1 cellular context compared by ENCODE assay signal in the genomic region with DNA sequence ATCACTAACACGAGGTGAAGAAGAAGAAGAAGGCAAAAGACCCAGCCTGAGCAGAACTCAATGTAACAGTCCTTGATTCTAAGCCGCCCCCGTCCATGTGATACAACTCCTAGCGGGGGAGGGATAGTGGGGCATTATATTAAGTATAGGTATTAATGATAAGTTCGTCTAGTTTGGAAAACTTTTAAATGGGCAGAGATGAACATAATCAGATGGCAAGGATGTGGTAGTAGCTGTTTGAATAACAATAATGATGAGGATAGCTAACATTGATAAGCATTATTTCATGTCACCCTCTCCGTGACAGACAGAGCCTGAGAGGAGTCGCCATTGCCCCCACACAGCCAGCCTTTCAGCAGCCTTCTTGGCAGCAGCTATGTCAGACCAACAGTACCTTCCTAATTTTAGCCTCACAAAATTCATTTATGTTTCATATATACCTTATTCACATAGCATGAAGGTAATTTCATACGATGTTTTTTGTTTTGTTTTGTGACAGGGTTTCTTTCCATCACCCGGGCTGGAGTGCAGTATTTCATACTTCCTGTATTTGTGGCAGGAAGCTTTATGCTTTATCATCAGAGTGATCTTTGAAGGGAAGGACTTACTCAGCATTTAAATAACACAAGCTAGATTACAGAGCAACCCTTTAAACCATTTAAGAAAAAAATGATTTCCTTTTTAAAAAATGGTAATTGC.
A peak's percentile ranks its signal among the peaks of the same experiment; 100 is the strongest.
TF ChIP-seq lines count a peak whose summit lies in the region.

No MANE protein-coding gene starts in this region.

TF ChIP-seq in K562, 482 proteins besides CTCF, POLR2A, EP300 and RAD21 (continued from another document and continues in another):
- TF ChIP-seq, protein P1, sequence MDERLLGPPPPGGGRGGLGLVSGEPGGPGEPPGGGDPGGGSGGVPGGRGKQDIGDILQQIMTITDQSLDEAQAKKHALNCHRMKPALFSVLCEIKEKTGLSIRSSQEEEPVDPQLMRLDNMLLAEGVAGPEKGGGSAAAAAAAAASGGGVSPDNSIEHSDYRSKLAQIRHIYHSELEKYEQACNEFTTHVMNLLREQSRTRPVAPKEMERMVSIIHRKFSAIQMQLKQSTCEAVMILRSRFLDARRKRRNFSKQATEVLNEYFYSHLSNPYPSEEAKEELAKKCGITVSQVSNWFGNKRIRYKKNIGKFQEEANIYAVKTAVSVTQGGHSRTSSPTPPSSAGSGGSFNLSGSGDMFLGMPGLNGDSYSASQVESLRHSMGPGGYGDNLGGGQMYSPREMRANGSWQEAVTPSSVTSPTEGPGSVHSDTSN (CRISPR knock-in tag; IDR thresholded peaks at IDR 0.05; ENCODE audit: low read depth) = no peak
- TF ChIP-seq, protein P1 (tag; conservative IDR thresholded peaks at IDR 0.05; ENCODE audit: low read depth) = peak; percentile 62
- TF ChIP-seq MTA3 (IDR thresholded peaks at IDR 0.05; ENCODE audit: borderline replicate concordance) = 0 out of 2 replicates have a peak, but pooled peaks have one; percentile 45
- peak; percentile 88 for TF ChIP-seq GATAD2B (IDR thresholded peaks at IDR 0.05; ENCODE audit: borderline replicate concordance)
- no peak for TF ChIP-seq ZBED1 (IDR thresholded peaks at IDR 0.05)
- TF ChIP-seq ZNF133 (CRISPR knock-in tag; IDR thresholded peaks at IDR 0.05) = no peak
- TF ChIP-seq, protein P2, sequence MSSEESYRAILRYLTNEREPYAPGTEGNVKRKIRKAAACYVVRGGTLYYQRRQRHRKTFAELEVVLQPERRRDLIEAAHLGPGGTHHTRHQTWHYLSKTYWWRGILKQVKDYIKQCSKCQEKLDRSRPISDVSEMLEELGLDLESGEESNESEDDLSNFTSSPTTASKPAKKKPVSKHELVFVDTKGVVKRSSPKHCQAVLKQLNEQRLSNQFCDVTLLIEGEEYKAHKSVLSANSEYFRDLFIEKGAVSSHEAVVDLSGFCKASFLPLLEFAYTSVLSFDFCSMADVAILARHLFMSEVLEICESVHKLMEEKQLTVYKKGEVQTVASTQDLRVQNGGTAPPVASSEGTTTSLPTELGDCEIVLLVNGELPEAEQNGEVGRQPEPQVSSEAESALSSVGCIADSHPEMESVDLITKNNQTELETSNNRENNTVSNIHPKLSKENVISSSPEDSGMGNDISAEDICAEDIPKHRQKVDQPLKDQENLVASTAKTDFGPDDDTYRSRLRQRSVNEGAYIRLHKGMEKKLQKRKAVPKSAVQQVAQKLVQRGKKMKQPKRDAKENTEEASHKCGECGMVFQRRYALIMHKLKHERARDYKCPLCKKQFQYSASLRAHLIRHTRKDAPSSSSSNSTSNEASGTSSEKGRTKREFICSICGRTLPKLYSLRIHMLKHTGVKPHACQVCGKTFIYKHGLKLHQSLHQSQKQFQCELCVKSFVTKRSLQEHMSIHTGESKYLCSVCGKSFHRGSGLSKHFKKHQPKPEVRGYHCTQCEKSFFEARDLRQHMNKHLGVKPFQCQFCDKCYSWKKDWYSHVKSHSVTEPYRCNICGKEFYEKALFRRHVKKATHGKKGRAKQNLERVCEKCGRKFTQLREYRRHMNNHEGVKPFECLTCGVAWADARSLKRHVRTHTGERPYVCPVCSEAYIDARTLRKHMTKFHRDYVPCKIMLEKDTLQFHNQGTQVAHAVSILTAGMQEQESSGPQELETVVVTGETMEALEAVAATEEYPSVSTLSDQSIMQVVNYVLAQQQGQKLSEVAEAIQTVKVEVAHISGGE (CRISPR knock-in tag; IDR thresholded peaks at IDR 0.05) = no peak
- TF ChIP-seq, protein P3, sequence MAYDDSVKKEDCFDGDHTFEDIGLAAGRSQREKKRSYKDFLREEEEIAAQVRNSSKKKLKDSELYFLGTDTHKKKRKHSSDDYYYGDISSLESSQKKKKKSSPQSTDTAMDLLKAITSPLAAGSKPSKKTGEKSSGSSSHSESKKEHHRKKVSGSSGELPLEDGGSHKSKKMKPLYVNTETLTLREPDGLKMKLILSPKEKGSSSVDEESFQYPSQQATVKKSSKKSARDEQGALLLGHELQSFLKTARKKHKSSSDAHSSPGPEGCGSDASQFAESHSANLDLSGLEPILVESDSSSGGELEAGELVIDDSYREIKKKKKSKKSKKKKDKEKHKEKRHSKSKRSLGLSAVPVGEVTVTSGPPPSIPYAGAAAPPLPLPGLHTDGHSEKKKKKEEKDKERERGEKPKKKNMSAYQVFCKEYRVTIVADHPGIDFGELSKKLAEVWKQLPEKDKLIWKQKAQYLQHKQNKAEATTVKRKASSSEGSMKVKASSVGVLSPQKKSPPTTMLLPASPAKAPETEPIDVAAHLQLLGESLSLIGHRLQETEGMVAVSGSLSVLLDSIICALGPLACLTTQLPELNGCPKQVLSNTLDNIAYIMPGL (CRISPR knock-in tag; IDR thresholded peaks at IDR 0.05) = no peak
- no peak for TF ChIP-seq CBFA2T3 (IDR thresholded peaks at IDR 0.05)
- TF ChIP-seq KDM5B (IDR thresholded peaks at IDR 0.05; ENCODE audit: insufficient replicate concordance, low read depth, low read length) = peak; percentile 58
- TF ChIP-seq BMI1 (IDR thresholded peaks at IDR 0.05; ENCODE audit: low read length) = no peak
- TF ChIP-seq FOXJ2 (tag; IDR thresholded peaks at IDR 0.05) = no peak
- peak; percentile 81 for TF ChIP-seq DACH1 (IDR thresholded peaks at IDR 0.05; ENCODE audit: partially characterized antibody)
- TF ChIP-seq, protein P4, sequence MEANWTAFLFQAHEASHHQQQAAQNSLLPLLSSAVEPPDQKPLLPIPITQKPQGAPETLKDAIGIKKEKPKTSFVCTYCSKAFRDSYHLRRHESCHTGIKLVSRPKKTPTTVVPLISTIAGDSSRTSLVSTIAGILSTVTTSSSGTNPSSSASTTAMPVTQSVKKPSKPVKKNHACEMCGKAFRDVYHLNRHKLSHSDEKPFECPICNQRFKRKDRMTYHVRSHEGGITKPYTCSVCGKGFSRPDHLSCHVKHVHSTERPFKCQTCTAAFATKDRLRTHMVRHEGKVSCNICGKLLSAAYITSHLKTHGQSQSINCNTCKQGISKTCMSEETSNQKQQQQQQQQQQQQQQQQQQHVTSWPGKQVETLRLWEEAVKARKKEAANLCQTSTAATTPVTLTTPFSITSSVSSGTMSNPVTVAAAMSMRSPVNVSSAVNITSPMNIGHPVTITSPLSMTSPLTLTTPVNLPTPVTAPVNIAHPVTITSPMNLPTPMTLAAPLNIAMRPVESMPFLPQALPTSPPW (CRISPR knock-in tag; IDR thresholded peaks at IDR 0.05) = peak; percentile 62; the same call in 1 of the 2 replicates
- no peak for TF ChIP-seq MXI1 (IDR thresholded peaks at IDR 0.05; ENCODE audit: low read depth, low read length)
- TF ChIP-seq MECOM (CRISPR knock-in tag; IDR thresholded peaks at IDR 0.05) = no peak
- peak; percentile 94 for TF ChIP-seq NFRKB (IDR thresholded peaks at IDR 0.05; ENCODE audit: low read depth)
- TF ChIP-seq, protein P5, sequence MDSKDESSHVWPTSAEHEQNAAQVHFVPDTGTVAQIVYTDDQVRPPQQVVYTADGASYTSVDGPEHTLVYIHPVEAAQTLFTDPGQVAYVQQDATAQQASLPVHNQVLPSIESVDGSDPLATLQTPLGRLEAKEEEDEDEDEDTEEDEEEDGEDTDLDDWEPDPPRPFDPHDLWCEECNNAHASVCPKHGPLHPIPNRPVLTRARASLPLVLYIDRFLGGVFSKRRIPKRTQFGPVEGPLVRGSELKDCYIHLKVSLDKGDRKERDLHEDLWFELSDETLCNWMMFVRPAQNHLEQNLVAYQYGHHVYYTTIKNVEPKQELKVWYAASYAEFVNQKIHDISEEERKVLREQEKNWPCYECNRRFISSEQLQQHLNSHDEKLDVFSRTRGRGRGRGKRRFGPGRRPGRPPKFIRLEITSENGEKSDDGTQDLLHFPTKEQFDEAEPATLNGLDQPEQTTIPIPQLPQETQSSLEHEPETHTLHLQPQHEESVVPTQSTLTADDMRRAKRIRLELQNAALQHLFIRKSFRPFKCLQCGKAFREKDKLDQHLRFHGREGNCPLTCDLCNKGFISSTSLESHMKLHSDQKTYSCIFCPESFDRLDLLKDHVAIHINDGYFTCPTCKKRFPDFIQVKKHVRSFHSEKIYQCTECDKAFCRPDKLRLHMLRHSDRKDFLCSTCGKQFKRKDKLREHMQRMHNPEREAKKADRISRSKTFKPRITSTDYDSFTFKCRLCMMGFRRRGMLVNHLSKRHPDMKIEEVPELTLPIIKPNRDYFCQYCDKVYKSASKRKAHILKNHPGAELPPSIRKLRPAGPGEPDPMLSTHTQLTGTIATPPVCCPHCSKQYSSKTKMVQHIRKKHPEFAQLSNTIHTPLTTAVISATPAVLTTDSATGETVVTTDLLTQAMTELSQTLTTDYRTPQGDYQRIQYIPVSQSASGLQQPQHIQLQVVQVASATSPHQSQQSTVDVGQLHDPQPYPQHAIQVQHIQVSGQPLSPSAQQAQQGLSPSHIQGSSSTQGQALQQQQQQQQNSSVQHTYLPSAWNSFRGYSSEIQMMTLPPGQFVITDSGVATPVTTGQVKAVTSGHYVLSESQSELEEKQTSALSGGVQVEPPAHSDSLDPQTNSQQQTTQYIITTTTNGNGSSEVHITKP (IDR thresholded peaks at IDR 0.05; ENCODE audit: partially characterized antibody) = peak; percentile 56
- TF ChIP-seq, protein P6, sequence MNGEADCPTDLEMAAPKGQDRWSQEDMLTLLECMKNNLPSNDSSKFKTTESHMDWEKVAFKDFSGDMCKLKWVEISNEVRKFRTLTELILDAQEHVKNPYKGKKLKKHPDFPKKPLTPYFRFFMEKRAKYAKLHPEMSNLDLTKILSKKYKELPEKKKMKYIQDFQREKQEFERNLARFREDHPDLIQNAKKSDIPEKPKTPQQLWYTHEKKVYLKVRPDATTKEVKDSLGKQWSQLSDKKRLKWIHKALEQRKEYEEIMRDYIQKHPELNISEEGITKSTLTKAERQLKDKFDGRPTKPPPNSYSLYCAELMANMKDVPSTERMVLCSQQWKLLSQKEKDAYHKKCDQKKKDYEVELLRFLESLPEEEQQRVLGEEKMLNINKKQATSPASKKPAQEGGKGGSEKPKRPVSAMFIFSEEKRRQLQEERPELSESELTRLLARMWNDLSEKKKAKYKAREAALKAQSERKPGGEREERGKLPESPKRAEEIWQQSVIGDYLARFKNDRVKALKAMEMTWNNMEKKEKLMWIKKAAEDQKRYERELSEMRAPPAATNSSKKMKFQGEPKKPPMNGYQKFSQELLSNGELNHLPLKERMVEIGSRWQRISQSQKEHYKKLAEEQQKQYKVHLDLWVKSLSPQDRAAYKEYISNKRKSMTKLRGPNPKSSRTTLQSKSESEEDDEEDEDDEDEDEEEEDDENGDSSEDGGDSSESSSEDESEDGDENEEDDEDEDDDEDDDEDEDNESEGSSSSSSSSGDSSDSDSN (IDR thresholded peaks at IDR 0.05; ENCODE audit: borderline replicate concordance in 1 of 2, low read depth in 2 of 2, low read length in 2 of 2) = no peak
- 0 out of 2 replicates have a peak, but pooled peaks have one; percentile 19 for TF ChIP-seq CXXC5 (CRISPR knock-in tag; IDR thresholded peaks at IDR 0.05)
- no peak for TF ChIP-seq RBM39 (optimal IDR thresholded peaks at IDR 0.05; ENCODE audit: low read depth, low read length)
- TF ChIP-seq ZNF507 (tag; conservative IDR thresholded peaks at IDR 0.05) = no peak
- TF ChIP-seq, protein P7, sequence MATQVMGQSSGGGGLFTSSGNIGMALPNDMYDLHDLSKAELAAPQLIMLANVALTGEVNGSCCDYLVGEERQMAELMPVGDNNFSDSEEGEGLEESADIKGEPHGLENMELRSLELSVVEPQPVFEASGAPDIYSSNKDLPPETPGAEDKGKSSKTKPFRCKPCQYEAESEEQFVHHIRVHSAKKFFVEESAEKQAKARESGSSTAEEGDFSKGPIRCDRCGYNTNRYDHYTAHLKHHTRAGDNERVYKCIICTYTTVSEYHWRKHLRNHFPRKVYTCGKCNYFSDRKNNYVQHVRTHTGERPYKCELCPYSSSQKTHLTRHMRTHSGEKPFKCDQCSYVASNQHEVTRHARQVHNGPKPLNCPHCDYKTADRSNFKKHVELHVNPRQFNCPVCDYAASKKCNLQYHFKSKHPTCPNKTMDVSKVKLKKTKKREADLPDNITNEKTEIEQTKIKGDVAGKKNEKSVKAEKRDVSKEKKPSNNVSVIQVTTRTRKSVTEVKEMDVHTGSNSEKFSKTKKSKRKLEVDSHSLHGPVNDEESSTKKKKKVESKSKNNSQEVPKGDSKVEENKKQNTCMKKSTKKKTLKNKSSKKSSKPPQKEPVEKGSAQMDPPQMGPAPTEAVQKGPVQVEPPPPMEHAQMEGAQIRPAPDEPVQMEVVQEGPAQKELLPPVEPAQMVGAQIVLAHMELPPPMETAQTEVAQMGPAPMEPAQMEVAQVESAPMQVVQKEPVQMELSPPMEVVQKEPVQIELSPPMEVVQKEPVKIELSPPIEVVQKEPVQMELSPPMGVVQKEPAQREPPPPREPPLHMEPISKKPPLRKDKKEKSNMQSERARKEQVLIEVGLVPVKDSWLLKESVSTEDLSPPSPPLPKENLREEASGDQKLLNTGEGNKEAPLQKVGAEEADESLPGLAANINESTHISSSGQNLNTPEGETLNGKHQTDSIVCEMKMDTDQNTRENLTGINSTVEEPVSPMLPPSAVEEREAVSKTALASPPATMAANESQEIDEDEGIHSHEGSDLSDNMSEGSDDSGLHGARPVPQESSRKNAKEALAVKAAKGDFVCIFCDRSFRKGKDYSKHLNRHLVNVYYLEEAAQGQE (CRISPR knock-in tag; IDR thresholded peaks at IDR 0.05; ENCODE audit: low read depth) = no peak
- 0 out of 2 replicates have a peak, but pooled peaks have one; percentile 10 for TF ChIP-seq ERF (CRISPR knock-in tag; IDR thresholded peaks at IDR 0.05)
- TF ChIP-seq, protein P8, sequence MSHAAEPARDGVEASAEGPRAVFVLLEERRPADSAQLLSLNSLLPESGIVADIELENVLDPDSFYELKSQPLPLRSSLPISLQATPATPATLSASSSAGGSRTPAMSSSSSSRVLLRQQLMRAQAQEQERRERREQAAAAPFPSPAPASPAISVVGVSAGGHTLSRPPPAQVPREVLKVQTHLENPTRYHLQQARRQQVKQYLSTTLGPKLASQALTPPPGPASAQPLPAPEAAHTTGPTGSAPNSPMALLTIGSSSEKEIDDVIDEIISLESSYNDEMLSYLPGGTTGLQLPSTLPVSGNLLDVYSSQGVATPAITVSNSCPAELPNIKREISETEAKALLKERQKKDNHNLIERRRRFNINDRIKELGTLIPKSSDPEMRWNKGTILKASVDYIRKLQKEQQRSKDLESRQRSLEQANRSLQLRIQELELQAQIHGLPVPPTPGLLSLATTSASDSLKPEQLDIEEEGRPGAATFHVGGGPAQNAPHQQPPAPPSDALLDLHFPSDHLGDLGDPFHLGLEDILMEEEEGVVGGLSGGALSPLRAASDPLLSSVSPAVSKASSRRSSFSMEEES (CRISPR knock-in tag; IDR thresholded peaks at IDR 0.05) = no peak
- TF ChIP-seq JUND (IDR thresholded peaks at IDR 0.05; ENCODE audit: borderline replicate concordance, low read depth, low read length) = peak; percentile 43; the same call in 1 of the 2 replicates
- peak; percentile 2; the same call in 1 of the 3 replicates for TF ChIP-seq JUND (tag; IDR thresholded peaks at IDR 0.05; ENCODE audit: borderline replicate concordance, low read depth, low read length)
